Comparison of ENCODE assay signal across 12 cellular contexts in genomic region chr10:72924351-72924750, GRCh38. TPM values are rescaled to one million over a fixed set of nuclear protein-coding genes. Genes with fewer than 3 reads are reported as not detected.
"Had no signal": no experiment of that assay in that cellular context is flagged by ENCODE, and none has a peak within 500 bp of the region (broad histone marks: within the 10 kb centered on the region; RNA-seq: fewer than 3 reads in every experiment).

No MANE protein-coding gene starts in this region.

- H3K4me2 ChIP-seq: GM23338 had no signal

- H2AFZ ChIP-seq: GM23248, GM23338 had no signal

- FAIRE-seq: H1, H54 had no signal

- H3K4me3 Mint-ChIP-seq: GM23338, H9, HFFc6 had no signal

- H3K4me1 Mint-ChIP-seq: GM23338, H9 had no signal

- H3K4me3 ChIP-seq: GM23248, GM23338, HAP-1 had no signal

- H3K9ac ChIP-seq: GM23248 had no signal

- DNase-seq: GM23248, GOT3, H7, H9, HCEC 1CT, HFFc6 had no signal

- H3K27ac ChIP-seq: GM23248 had no signal

- H3K27ac Mint-ChIP-seq: GM23338, H9, HFFc6 had no signal

- ATAC-seq: GM23338, HCT116 had no signal

- H3K4me1 ChIP-seq: HAP-1 had no signal

- H3K36me3 ChIP-seq: HAP-1 had no signal

RNA-seq across cellular contexts. Expression of gene PLA2G12B, which starts 30.3 kb away (rescaled TPM):
- total RNA-seq: GM23248, GM23338, H1, H4, H9, HFFc6 had no signal
- polyA plus RNA-seq: GM23248, GM23338, H1 had no signal

RNA-seq across cellular contexts. Expression of gene OIT3, which starts 30.8 kb away (rescaled TPM):
- total RNA-seq: GM23248, GM23338, H1, H4, H9, HFFc6 had no signal
- polyA plus RNA-seq: GM23248, GM23338, H1 had no signal
